Comparison of ENCODE assay signal across 9 cellular contexts in genomic region chrX:109782994-109783711, GRCh38. TPM values are rescaled to one million over a fixed set of nuclear protein-coding genes. Genes with fewer than 3 reads are reported as not detected.
DNase-seq lines count a peak whose midpoint lies in the region; ATAC-seq, FAIRE-seq and TF ChIP-seq lines count a peak whose summit lies in the region.
"Had no signal": no experiment of that assay in that cellular context is flagged by ENCODE, and none has a peak within 500 bp of the region (broad histone marks: within the 10 kb centered on the region; RNA-seq: fewer than 3 reads in every experiment).

No MANE protein-coding gene starts in this region.

- H3K4me3 Mint-ChIP-seq in WTC11 (no peak overlapping the region), CD14-positive monocyte (peak overlapping the region in 1 of 2 donors; percentile 46)

- H3K4me1 ChIP-seq in endothelial cell of umbilical vein (ENCODE audit: control insufficient read depth, extremely low read depth, insufficient read depth, low read length), result no peaks in the 10 kb centered on the region

- no peaks in the 10 kb centered on the region for H3K9me3 ChIP-seq in endothelial cell of umbilical vein (replicated peaks; ENCODE audit: control insufficient read depth, insufficient read depth, low read length)

- no peak overlapping the region for H3K4me3 ChIP-seq in endothelial cell of umbilical vein (replicated peaks in 1 of 3; ENCODE audit: insufficient read depth in 1 of 3, low read depth in 1 of 3, low read length in 3 of 3)

- H3K9ac ChIP-seq in endothelial cell of umbilical vein (replicated peaks; ENCODE audit: extremely low read depth, insufficient read depth, low read length), result no peak overlapping the region

- H3K27ac Mint-ChIP-seq in WTC11 (no peak overlapping the region; the same call in 1 of the 2 replicates), CD14-positive monocyte (no peak overlapping the region)

- H2AFZ ChIP-seq in endothelial cell of umbilical vein (ENCODE audit: low read depth, low read length), result no peak overlapping the region

- CTCF ChIA-PET in endothelial cell of umbilical vein (lab: Charles Lee) (interaction anchor here (0.6 to 1.0 kb wide), 2 partner anchors 74 to 108 kb away, joined by 3 to 5 read pairs; no protein-coding TSS in a partner anchor), WTC11 (lab: Charles Lee) (no interaction called here), RWPE1 (lab: Yijun Ruan, JAX) (no interaction called here)

- no peaks in the 10 kb centered on the region for H3K9me1 ChIP-seq in endothelial cell of umbilical vein (replicated peaks; ENCODE audit: control insufficient read depth, extremely low read depth, insufficient read depth, low read length)

- no peak overlapping the region for H3K27ac ChIP-seq in endothelial cell of umbilical vein (ENCODE audit: insufficient read depth, low read depth, low read length)
- H3K27ac ChIP-seq in RWPE1, result no peak overlapping the region; the same call in 1 of the 2 replicates

- H3K4me1 Mint-ChIP-seq in WTC11 (peaks cover 9% of the 10 kb centered on the region), CD14-positive monocyte (peaks cover 12% of the 10 kb centered on the region)

- intact Hi-C loops in endothelial cell of umbilical vein (cut with micrococcal nuclease) (no loop called here), CD14-positive monocyte (cut with micrococcal nuclease) (no loop called here)

- no peaks in the 10 kb centered on the region for H3K36me3 Mint-ChIP-seq in WTC11
- no peaks in the 10 kb centered on the region for H3K36me3 Mint-ChIP-seq in CD14-positive monocyte

- H3K9me3 Mint-ChIP-seq in WTC11, result no peaks in the 10 kb centered on the region
- H3K9me3 Mint-ChIP-seq in CD14-positive monocyte, result no peaks in the 10 kb centered on the region

- H3K27me3 ChIP-seq in endothelial cell of umbilical vein (ENCODE audit: control insufficient read depth in 2 of 2, insufficient read depth in 2 of 2, low read length in 2 of 2), result no peaks in the 10 kb centered on the region

- no peak for TF ChIP-seq CTCF in endothelial cell of umbilical vein (IDR thresholded peaks at IDR 0.05; ENCODE audit: extremely low read depth in 1 of 2, insufficient read depth in 1 of 2, low read depth in 1 of 2, low read length in 2 of 2)
- no peak for TF ChIP-seq CTCF in WTC11 (IDR thresholded peaks at IDR 0.05)
- no peak for TF ChIP-seq CTCF in RWPE1 (conservative IDR thresholded peaks at IDR 0.05; ENCODE audit: low read depth)
- TF ChIP-seq CTCF in CD14-positive monocyte (IDR thresholded peaks at IDR 0.05), result no peak

- H4K20me1 ChIP-seq in endothelial cell of umbilical vein (replicated peaks; ENCODE audit: control insufficient read depth, extremely low read depth, insufficient read depth, low read length), result no peaks in the 10 kb centered on the region

- H3K27me3 Mint-ChIP-seq in WTC11 (ENCODE audit: low read depth) (no peaks in the 10 kb centered on the region), CD14-positive monocyte (ENCODE audit: low read depth in 3 of 3) (peaks cover 0 to 10% (median 0%) of the 10 kb centered on the region in 3 donors)

- DNase-seq in GM18507 (ENCODE audit: extremely low spot score, insufficient read length, low read depth), result peak; percentile 8
- DNase-seq in endothelial cell of umbilical vein (ENCODE audit: low read depth, low spot score), result peak; percentile 1
- no peak for DNase-seq in WTC11 (ENCODE audit: low spot score)
- no peak for DNase-seq in RWPE1 (ENCODE audit: low spot score)
- DNase-seq in DMS79 treated with DMSO at 0.1 percent for 48 hours (lab: John Stamatoyannopoulos, UW), result no peak
- no peak for DNase-seq in CD14-positive monocyte (ENCODE audit: low spot score)
- DNase-seq: NCI-H526 had no signal

- dilution Hi-C loops in endothelial cell of umbilical vein (cut with MboI; ENCODE audit: extremely low pct_ligation_motif_present, low sequenced_read_pairs), result no loop called here

- no peaks in the 10 kb centered on the region for H3K36me3 ChIP-seq in endothelial cell of umbilical vein (ENCODE audit: control insufficient read depth in 2 of 2, extremely low read depth in 1 of 2, insufficient read depth in 2 of 2, low read length in 2 of 2)

- H3K79me2 ChIP-seq in endothelial cell of umbilical vein (ENCODE audit: control insufficient read depth, insufficient read depth, low read length), result no peaks in the 10 kb centered on the region

- FAIRE-seq in GM18507 (lab: Jason Lieb, UNC) (peak; percentile 92), endothelial cell of umbilical vein (lab: Jason Lieb, UNC) (peak; percentile 33)

- ATAC-seq in GM21447 (IDR thresholded peaks at IDR 0.05; ENCODE audit: unreplicated experiment) (peak; percentile 91), HG03439 (IDR thresholded peaks at IDR 0.05; ENCODE audit: unreplicated experiment) (peak; percentile 77), WTC11 (no peak)

- POLR2A ChIA-PET in endothelial cell of umbilical vein (lab: Charles Lee) (no interaction called here), WTC11 (lab: Charles Lee) (no interaction called here), RWPE1 (lab: Yijun Ruan, JAX; ENCODE audit: low non-redundant PET) (no interaction called here)

- no peak overlapping the region for H3K4me2 ChIP-seq in endothelial cell of umbilical vein (ENCODE audit: insufficient read depth, low read length)

- no peak for TF ChIP-seq POLR2A in endothelial cell of umbilical vein (IDR thresholded peaks at IDR 0.05; ENCODE audit: low read depth, low read length)

- no TSS peak for BruUV-seq in endothelial cell of umbilical vein (replicated peaks; lab: Mats Ljungman, UMichigan)

TF ChIP-seq in endothelial cell of umbilical vein, 7 proteins besides CTCF, POLR2A, EP300 and RAD21:
- TF ChIP-seq FOS (IDR thresholded peaks at IDR 0.05; ENCODE audit: borderline replicate concordance, insufficient read depth, low read length) (peak; percentile 6), MAX (IDR thresholded peaks at IDR 0.05; ENCODE audit: insufficient read depth, insufficient read length) (no peak)
TF ChIP-seq in endothelial cell of umbilical vein: peak in this region for 1.

TF ChIP-seq in WTC11, 78 proteins besides CTCF, POLR2A, EP300 and RAD21 (continues in another document):
- TF ChIP-seq NFATC4 (CRISPR knock-in tag; IDR thresholded peaks at IDR 0.05), result no peak
- no peak for TF ChIP-seq AFF4 (CRISPR knock-in tag; IDR thresholded peaks at IDR 0.05; ENCODE audit: borderline replicate concordance)
- no peak for TF ChIP-seq NR3C1 (CRISPR knock-in tag; conservative IDR thresholded peaks at IDR 0.05; ENCODE audit: low read depth)
- no peak for TF ChIP-seq TCF7 (CRISPR knock-in tag; IDR thresholded peaks at IDR 0.05; ENCODE audit: low read depth)
- no peak for TF ChIP-seq MXD4 (CRISPR knock-in tag; IDR thresholded peaks at IDR 0.05; ENCODE audit: borderline replicate concordance)
- TF ChIP-seq USF2 (CRISPR knock-in tag; IDR thresholded peaks at IDR 0.05), result no peak
- TF ChIP-seq HMGA2 (CRISPR knock-in tag; IDR thresholded peaks at IDR 0.05), result no peak
- no peak for TF ChIP-seq FOXP1 (CRISPR knock-in tag; IDR thresholded peaks at IDR 0.05; ENCODE audit: borderline replicate concordance)

RNA-seq across cellular contexts. Expression of gene ACSL4, which starts 50.1 kb away (rescaled TPM):
- total RNA-seq in endothelial cell of umbilical vein (85.5 and 88.9 TPM in 2 replicates), WTC11 (2021) (46.7 to 57.7 TPM (median 47.2 TPM) in 3 replicates)
- polyA plus RNA-seq in endothelial cell of umbilical vein (16.1 and 20.7 TPM in 2 replicates), CD14-positive monocyte (10 to 100 TPM; 31.2 to 40.9 TPM)
- 24.8 and 24.9 TPM in 2 replicates for polyA plus RNA-seq in endothelial cell of umbilical vein (2011; cell fraction: cytosol; rRNA removed)
- 28.2 and 33.4 TPM in 2 replicates for polyA plus RNA-seq in endothelial cell of umbilical vein (2011; cell fraction: nucleus; rRNA removed)
- 49.5 and 76.1 TPM in 2 replicates for polyA plus RNA-seq in endothelial cell of umbilical vein (2012)
- 83.0 and 105 TPM in 2 replicates for polyA minus RNA-seq in endothelial cell of umbilical vein
- 29.6 TPM for polyA minus RNA-seq in endothelial cell of umbilical vein (2011; cell fraction: cytosol; rRNA and poly(A)+ RNA removed)
- 40.5 and 53.7 TPM in 2 replicates for polyA minus RNA-seq in endothelial cell of umbilical vein (2011; cell fraction: nucleus; rRNA and poly(A)+ RNA removed)

Comparison
In these comparisons a context has a peak if more than half of its experiments do, and no peak if none do; other contexts are left out.
1. DNase-seq: peak in GM18507 (single experiment) and endothelial cell of umbilical vein (single experiment); none in WTC11 (single experiment), RWPE1 (single experiment), DMS79 treated with DMSO at 0.1 percent for 48 hours (single experiment) and CD14-positive monocyte (single experiment).